In the genomic region with DNA sequence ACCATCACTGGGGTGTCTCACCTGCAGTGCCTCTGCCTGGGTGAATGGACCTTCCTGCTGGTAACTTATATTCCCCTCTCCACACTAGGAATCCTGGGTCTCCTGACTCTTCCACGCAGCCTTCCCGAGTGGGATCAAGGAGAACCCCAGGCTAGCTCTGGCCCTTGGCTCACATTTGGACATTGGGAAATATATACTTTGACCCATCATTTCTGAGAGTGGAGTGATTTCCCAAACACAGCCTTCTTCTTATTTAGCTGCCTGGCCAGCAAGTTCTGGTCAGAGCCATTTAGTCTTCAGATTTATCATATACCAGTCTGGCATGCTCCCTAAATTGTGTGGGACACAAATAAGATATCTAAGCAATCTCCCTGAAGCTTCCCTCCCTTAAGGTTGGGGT, we compare ENCODE assay signal across 19 cellular contexts.
DNase-seq lines count a peak whose midpoint lies in the region; ATAC-seq and TF ChIP-seq lines count a peak whose summit lies in the region.
"Had no signal": no experiment of that assay in that cellular context is flagged by ENCODE, and none has a peak within 500 bp of the region (broad histone marks: within the 10 kb centered on the region; RNA-seq: fewer than 3 reads in every experiment).

No MANE protein-coding gene starts in this region.

- ATAC-seq in CD4-positive, CD25-positive, alpha-beta regulatory T cell (ENCODE audit: low read depth in 2 of 2): no peak
- no peak for ATAC-seq in activated T-helper 17 cell treated with anti-CD3 and anti-CD28 coated beads, Interleukin-2, amount 50 U/mL, for 72 hours (replicated peaks)
- ATAC-seq in naive B cell (ENCODE audit: low read depth in 2 of 2) (no peak), GM21529 (IDR thresholded peaks at IDR 0.05; ENCODE audit: unreplicated experiment) (no peak), HG03280 (IDR thresholded peaks at IDR 0.05; ENCODE audit: unreplicated experiment) (no peak), aorta (ENCODE audit: low FRiP score) (no peak)
- ATAC-seq: Panc1, SK-N-SH treated with all-trans-retinoic acid at 6 μM for 48 hours had no signal

- POLR2A ChIA-PET in A673 (lab: Charles Lee; ENCODE audit: low non-redundant PET): no interaction called here

- H3K9me3 Mint-ChIP-seq in CD4-positive, CD25-positive, alpha-beta regulatory T cell: peaks cover 0 to 29% (median 5%) of the 10 kb centered on the region in 7 donors
- H3K9me3 Mint-ChIP-seq in activated T-helper 17 cell treated with anti-CD3 and anti-CD28 coated beads, Interleukin-2, amount 50 U/mL, for 72 hours: no peaks in the 10 kb centered on the region
- peaks cover 0 to 15% (median 7%) of the 10 kb centered on the region in 7 donors for H3K9me3 Mint-ChIP-seq in naive B cell

- DNase-seq in A673 (ENCODE audit: low spot score) (no peak), naive B cell (no peak), kidney tubule cell (ENCODE audit: low spot score) (no peak), aorta (no peak)
- no peak for DNase-seq in CD4-positive, CD25-positive, alpha-beta regulatory T cell
- DNase-seq: activated effector memory CD4-positive, alpha-beta T cell treated with anti-CD3 and anti-CD28 coated beads, Interleukin-2, amount 50 U/mL, for 16 hours; AML-193; esophagus squamous epithelium; glutamatergic neuron; mesendoderm; MV-4-11; NCI-H2081 treated with DMSO at 0.1 percent for 48 hours; NCI-H69 had no signal

- no peaks in the 10 kb centered on the region for H3K27me3 Mint-ChIP-seq in CD4-positive, CD25-positive, alpha-beta regulatory T cell
- no peaks in the 10 kb centered on the region for H3K27me3 Mint-ChIP-seq in activated T-helper 17 cell treated with anti-CD3 and anti-CD28 coated beads, Interleukin-2, amount 50 U/mL, for 72 hours
- no peaks in the 10 kb centered on the region for H3K27me3 Mint-ChIP-seq in naive B cell

- intact Hi-C loops in A673 (cut with micrococcal nuclease; ENCODE audit: unreplicated experiment): no loop called here
- intact Hi-C loops in aorta (cut with DNase I): no loop called here

- H3K9me3 ChIP-seq in A673 (ENCODE audit: low read depth, low read length, poor library complexity, severe bottlenecking): no peaks in the 10 kb centered on the region
- H3K9me3 ChIP-seq in CD4-positive, CD25-positive, alpha-beta regulatory T cell (ENCODE audit: control insufficient read depth in 2 of 2, low read length in 2 of 2): no peaks in the 10 kb centered on the region
- H3K9me3 ChIP-seq in aorta (ENCODE audit: control insufficient read depth, low read length): no peaks in the 10 kb centered on the region
- H3K9me3 ChIP-seq: breast epithelium, esophagus squamous epithelium had no signal

- H3K4me3 Mint-ChIP-seq in CD4-positive, CD25-positive, alpha-beta regulatory T cell: peak overlapping the region in 2 of 4 donors; percentile 5 to 14
- H3K4me3 Mint-ChIP-seq in activated T-helper 17 cell treated with anti-CD3 and anti-CD28 coated beads, Interleukin-2, amount 50 U/mL, for 72 hours: no peak overlapping the region
- peak overlapping the region in 1 of 8 donors; percentile 48 for H3K4me3 Mint-ChIP-seq in naive B cell

- H3K4me1 Mint-ChIP-seq in CD4-positive, CD25-positive, alpha-beta regulatory T cell: peaks cover 50 to 65% (median 58%) of the 10 kb centered on the region in 4 donors
- H3K4me1 Mint-ChIP-seq in activated T-helper 17 cell treated with anti-CD3 and anti-CD28 coated beads, Interleukin-2, amount 50 U/mL, for 72 hours: peaks cover 32% of the 10 kb centered on the region
- H3K4me1 Mint-ChIP-seq in naive B cell: peaks cover 12 to 20% (median 16%) of the 10 kb centered on the region in 3 donors

- CTCF ChIA-PET in A673 (lab: Charles Lee): no interaction called here

- peak overlapping the region; percentile 98 for H3K27ac ChIP-seq in A673 (ENCODE audit: low read depth, low read length, poor library complexity, severe bottlenecking)
- peak overlapping the region; percentile 35 for H3K27ac ChIP-seq in CD4-positive, CD25-positive, alpha-beta regulatory T cell (ENCODE audit: insufficient read depth, low read length, poor library complexity, severe bottlenecking)
- no peak overlapping the region for H3K27ac ChIP-seq in aorta (ENCODE audit: low read depth in 1 of 2, low read length in 2 of 2)
- H3K27ac ChIP-seq: breast epithelium, esophagus squamous epithelium had no signal

- peaks cover 64% of the 10 kb centered on the region for H3K4me1 ChIP-seq in A673 (ENCODE audit: insufficient read depth, low read length, poor library complexity, severe bottlenecking)
- H3K4me1 ChIP-seq in CD4-positive, CD25-positive, alpha-beta regulatory T cell (ENCODE audit: control insufficient read depth, insufficient read depth, low read length, poor library complexity, severe bottlenecking): peaks cover 18% of the 10 kb centered on the region
- H3K4me1 ChIP-seq in aorta (ENCODE audit: control insufficient read depth in 1 of 2, insufficient read depth in 2 of 2, low read length in 2 of 2): peaks cover 2% of the 10 kb centered on the region in 2 donors
- H3K4me1 ChIP-seq: breast epithelium, esophagus squamous epithelium had no signal

- BruUV-seq in A673 (replicated peaks; lab: Mats Ljungman, UMichigan): no TSS peak

- WGBS in aorta, 2 donors: 60 to 77% methylated on average over 2 of the region's 2 CpGs

- no peak for TF ChIP-seq CTCF in A673 (conservative IDR thresholded peaks at IDR 0.05; ENCODE audit: low read depth, low read length)

- H3K36me3 ChIP-seq in A673 (ENCODE audit: insufficient read depth, low read length, poor library complexity, severe bottlenecking) (peaks cover 8% of the 10 kb centered on the region), aorta (ENCODE audit: control insufficient read depth in 1 of 2, insufficient read depth in 2 of 2, low read length in 1 of 2) (no peaks in the 10 kb centered on the region)
- peaks cover 70% of the 10 kb centered on the region for H3K36me3 ChIP-seq in CD4-positive, CD25-positive, alpha-beta regulatory T cell (ENCODE audit: control insufficient read depth, insufficient read depth, low read length)
- H3K36me3 ChIP-seq: breast epithelium had no signal

- H3K27ac Mint-ChIP-seq in CD4-positive, CD25-positive, alpha-beta regulatory T cell: peak overlapping the region; percentile 22 to 85 (median 81)
- H3K27ac Mint-ChIP-seq in activated T-helper 17 cell treated with anti-CD3 and anti-CD28 coated beads, Interleukin-2, amount 50 U/mL, for 72 hours: peak overlapping the region; percentile 55
- peak overlapping the region in 4 of 6 donors; percentile 9 to 86 (median 48) for H3K27ac Mint-ChIP-seq in naive B cell

- H3K36me3 Mint-ChIP-seq in CD4-positive, CD25-positive, alpha-beta regulatory T cell: peaks cover 89% of the 10 kb centered on the region
- peaks cover 90% of the 10 kb centered on the region for H3K36me3 Mint-ChIP-seq in activated T-helper 17 cell treated with anti-CD3 and anti-CD28 coated beads, Interleukin-2, amount 50 U/mL, for 72 hours (ENCODE audit: low read depth)
- peaks cover 59 to 64% of the 10 kb centered on the region in 2 donors for H3K36me3 Mint-ChIP-seq in naive B cell

- H3K27me3 ChIP-seq in A673 (replicated peaks; ENCODE audit: insufficient read depth, low read depth, low read length, poor library complexity) (no peaks in the 10 kb centered on the region), aorta (ENCODE audit: control insufficient read depth in 1 of 2, insufficient read depth in 2 of 2, low read length in 1 of 2) (no peaks in the 10 kb centered on the region)
- H3K27me3 ChIP-seq in CD4-positive, CD25-positive, alpha-beta regulatory T cell (ENCODE audit: control insufficient read depth, insufficient read depth, low read length): no peaks in the 10 kb centered on the region
- H3K27me3 ChIP-seq: breast epithelium, esophagus squamous epithelium had no signal

- H3K4me3 ChIP-seq in A673 (ENCODE audit: low read depth, low read length, poor library complexity, severe bottlenecking): no peak overlapping the region
- H3K4me3 ChIP-seq in CD4-positive, CD25-positive, alpha-beta regulatory T cell (ENCODE audit: low read depth, low read length): no peak overlapping the region
- H3K4me3 ChIP-seq in aorta (ENCODE audit: low read length in 2 of 2): no peak overlapping the region
- H3K4me3 ChIP-seq: breast epithelium, esophagus squamous epithelium had no signal

Comparison
In these comparisons a context has a peak if more than half of its experiments do, and no peak if none do; other contexts are left out.
1. H3K27ac ChIP-seq: peak in A673 (single experiment) and CD4-positive, CD25-positive, alpha-beta regulatory T cell (single experiment); none in aorta (0 of 2).
2. Peak in every context shown above with its lines, with median percentiles within 50 percentile points of each other: H3K27ac Mint-ChIP-seq.